Comparison of ENCODE assay signal across 14 cellular contexts in the genomic region with DNA sequence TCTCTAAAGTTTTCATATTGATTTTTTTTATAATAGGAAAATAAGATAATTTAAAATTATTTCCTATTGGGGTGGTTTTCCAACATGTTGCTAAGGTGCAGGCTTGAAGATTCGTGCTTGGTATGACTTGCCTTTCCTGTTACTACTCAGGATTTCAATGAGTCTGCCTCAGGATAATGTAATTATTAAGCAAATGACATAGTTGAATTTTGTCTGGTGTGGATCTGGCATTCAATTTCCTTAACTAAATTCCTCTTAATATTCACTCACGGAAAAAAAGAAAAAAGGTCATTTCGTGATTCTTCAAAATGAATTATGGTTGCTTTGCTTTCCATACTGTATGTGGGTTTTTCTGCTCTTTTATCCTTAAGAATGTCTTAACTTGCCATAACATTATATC. TPM values are rescaled to one million over a fixed set of nuclear protein-coding genes. Genes with fewer than 3 reads are reported as not detected.
DNase-seq lines count a peak whose midpoint lies in the region; ATAC-seq and TF ChIP-seq lines count a peak whose summit lies in the region.
"Had no signal": no experiment of that assay in that cellular context is flagged by ENCODE, and none has a peak within 500 bp of the region (broad histone marks: within the 10 kb centered on the region; RNA-seq: fewer than 3 reads in every experiment).

No MANE protein-coding gene starts in this region.

- H2BK12ac ChIP-seq in mesenchymal stem cell (ENCODE audit: low read length in 2 of 2) = no peak overlapping the region

- H3K4ac ChIP-seq in mesenchymal stem cell (ENCODE audit: low read depth in 1 of 2, low read length in 2 of 2) = no peak overlapping the region

- in situ Hi-C loops in brain microvascular endothelial cell (cut with HindIII; ENCODE audit: low pct_ligation_motif_present, low sequenced_read_pairs) = no loop called here

- no peak overlapping the region for H2AK5ac ChIP-seq in mesenchymal stem cell (ENCODE audit: low read length, severe bottlenecking)

- DNase-seq in HCT116 (ENCODE audit: low read depth, low spot score) (no peak), brain microvascular endothelial cell (no peak), mesenchymal stem cell (no peak), smooth muscle cell (lab: John Stamatoyannopoulos, UW; ENCODE audit: unreplicated experiment) (no peak), foreskin melanocyte (no peak), HCEC 1CT (no peak)
- no peak for DNase-seq in activated CD4-positive, alpha-beta T cell treated with anti-CD3 and anti-CD28 coated beads, Interleukin-2, amount 50 U/mL, for 4 hours
- DNase-seq: BE2C; CD4-positive, alpha-beta memory T cell; DMS79 had no signal

- no peak overlapping the region for H3K27ac ChIP-seq in HCT116 (ENCODE audit: low read depth, low read length)
- H3K27ac ChIP-seq in brain microvascular endothelial cell = peak overlapping the region; percentile 55
- H3K27ac ChIP-seq in mesenchymal stem cell (ENCODE audit: low read length, poor library complexity, severe bottlenecking) = peak overlapping the region; percentile 34
- H3K27ac ChIP-seq in smooth muscle cell (ENCODE audit: low read depth) = peak overlapping the region; percentile 17
- H3K27ac ChIP-seq: C4-2B had no signal

- no peak for TF ChIP-seq POLR2A in HCT116 (IDR thresholded peaks at IDR 0.05; ENCODE audit: borderline replicate concordance, extremely low read depth, insufficient read depth, insufficient read length)

- 89% methylated on average over 1 of the region's 3 CpGs for WGBS in mesenchymal stem cell
- 75% methylated on average over 3 of the region's 3 CpGs for WGBS in smooth muscle cell (ENCODE audit: low lambda C conversion rate)

- H3K4me1 ChIP-seq in HCT116 (ENCODE audit: control insufficient read depth in 1 of 2, insufficient read depth in 2 of 2, low read length in 2 of 2) (no peaks in the 10 kb centered on the region), mesenchymal stem cell (ENCODE audit: control insufficient read depth, insufficient read depth, low read depth, low read length) (peaks cover 2% of the 10 kb centered on the region), smooth muscle cell (ENCODE audit: low read depth) (no peaks in the 10 kb centered on the region)
- H3K4me1 ChIP-seq: BE2C had no signal

- H3K23ac ChIP-seq in mesenchymal stem cell (ENCODE audit: low read length in 2 of 2) = no peak overlapping the region

- H3K27me3 ChIP-seq in HCT116 (ENCODE audit: insufficient read depth, low read length) (no peaks in the 10 kb centered on the region), brain microvascular endothelial cell (replicated peaks) (no peaks in the 10 kb centered on the region), mesenchymal stem cell (ENCODE audit: control insufficient read depth in 1 of 2, insufficient read depth in 1 of 2, low read length in 2 of 2) (no peaks in the 10 kb centered on the region), smooth muscle cell (ENCODE audit: low read depth) (no peaks in the 10 kb centered on the region)
- H3K27me3 ChIP-seq: BE2C had no signal

- intact Hi-C loops in HCT116 (cut with micrococcal nuclease) = no loop called here

- H3K9ac ChIP-seq in HCT116 (ENCODE audit: low read length) (no peak overlapping the region), mesenchymal stem cell (ENCODE audit: low read length) (no peak overlapping the region), smooth muscle cell (ENCODE audit: low read depth) (no peak overlapping the region)

- H3K18ac ChIP-seq in mesenchymal stem cell (ENCODE audit: low read depth in 1 of 2, low read length in 2 of 2) = no peak overlapping the region

- BruUV-seq in HCT116 (replicated peaks; lab: Mats Ljungman, UMichigan) = no TSS peak

- H2BK120ac ChIP-seq in mesenchymal stem cell (ENCODE audit: low read depth, low read length) = no peak overlapping the region

- H3K79me2 ChIP-seq in HCT116 (ENCODE audit: insufficient read depth, low read length) = no peaks in the 10 kb centered on the region
- H3K79me2 ChIP-seq in smooth muscle cell (ENCODE audit: low read depth) = no peaks in the 10 kb centered on the region

- H3K36me3 ChIP-seq in HCT116 (ENCODE audit: control insufficient read depth in 1 of 2, insufficient read depth in 2 of 2, low read length in 2 of 2) (no peaks in the 10 kb centered on the region), brain microvascular endothelial cell (replicated peaks) (no peaks in the 10 kb centered on the region), mesenchymal stem cell (ENCODE audit: control insufficient read depth in 1 of 2, insufficient read depth in 2 of 2, low read depth in 1 of 2, low read length in 2 of 2) (no peaks in the 10 kb centered on the region), smooth muscle cell (ENCODE audit: low read depth) (no peaks in the 10 kb centered on the region)
- H3K36me3 ChIP-seq: BE2C had no signal

- H3K4me3 ChIP-seq in HCT116 (replicated peaks in 1 of 2; ENCODE audit: low read depth in 1 of 2, low read length in 2 of 2) = no peak overlapping the region
- no peak overlapping the region for H3K4me3 ChIP-seq in brain microvascular endothelial cell (ENCODE audit: low read depth, low read length)
- no peak overlapping the region for H3K4me3 ChIP-seq in mesenchymal stem cell (ENCODE audit: insufficient read depth in 1 of 2, low read depth in 1 of 2, low read length in 2 of 2)
- no peak overlapping the region for H3K4me3 ChIP-seq in smooth muscle cell

- H2AFZ ChIP-seq in HCT116 (ENCODE audit: low read depth, low read length, poor library complexity, severe bottlenecking) = peak overlapping the region; percentile 22
- H2AFZ ChIP-seq in mesenchymal stem cell (ENCODE audit: low read depth, low read length) = no peak overlapping the region
- H2AFZ ChIP-seq in smooth muscle cell (ENCODE audit: low read depth) = peak overlapping the region; percentile 81

- CTCF ChIA-PET in HCT116 (lab: Charles Lee) = no interaction called here

- H3K14ac ChIP-seq in mesenchymal stem cell (ENCODE audit: low read length in 2 of 2) = no peak overlapping the region

- H3K4me2 ChIP-seq in HCT116 (ENCODE audit: low read length) (no peak overlapping the region), mesenchymal stem cell (ENCODE audit: low read length, poor library complexity, severe bottlenecking) (no peak overlapping the region), smooth muscle cell (peak overlapping the region; percentile 45)

- H3K9me2 ChIP-seq in HCT116 (ENCODE audit: insufficient read depth) = no peaks in the 10 kb centered on the region

- no peaks in the 10 kb centered on the region for H3K9me3 ChIP-seq in HCT116 (ENCODE audit: control insufficient read depth in 1 of 2, insufficient read depth in 1 of 2, low read depth in 1 of 2, low read length in 2 of 2)
- no peaks in the 10 kb centered on the region for H3K9me3 ChIP-seq in mesenchymal stem cell (ENCODE audit: control insufficient read depth, low read length)
- H3K9me3 ChIP-seq in smooth muscle cell (replicated peaks; ENCODE audit: low read depth) = no peaks in the 10 kb centered on the region
- H3K9me3 ChIP-seq: BE2C had no signal

- H3K79me1 ChIP-seq in mesenchymal stem cell (replicated peaks; ENCODE audit: low read length, poor library complexity, severe bottlenecking) = no peaks in the 10 kb centered on the region

- POLR2A ChIA-PET in HCT116 (lab: Charles Lee) = no interaction called here

- H4K8ac ChIP-seq in mesenchymal stem cell (ENCODE audit: low read length) = no peak overlapping the region

- no peak overlapping the region for H2BK15ac ChIP-seq in mesenchymal stem cell (ENCODE audit: low read depth, poor library complexity, severe bottlenecking)

- H3F3A ChIP-seq in smooth muscle cell (ENCODE audit: low read depth) = no peaks in the 10 kb centered on the region

- no peaks in the 10 kb centered on the region for H4K20me1 ChIP-seq in HCT116 (ENCODE audit: insufficient read depth)
- H4K20me1 ChIP-seq in smooth muscle cell (ENCODE audit: low read depth) = no peaks in the 10 kb centered on the region

- TF ChIP-seq CTCF in HCT116 (IDR thresholded peaks at IDR 0.05 in 2 of 3, conservative IDR thresholded peaks at IDR 0.05 in 1 of 3; ENCODE audit: borderline replicate concordance in 1 of 3, insufficient read depth in 1 of 3, low read depth in 2 of 3, low read length in 2 of 3) = no peak
- TF ChIP-seq CTCF in brain microvascular endothelial cell (IDR thresholded peaks at IDR 0.05; ENCODE audit: low read depth, low read length, missing control alignments) = no peak
- TF ChIP-seq CTCF in smooth muscle cell (IDR thresholded peaks at IDR 0.05; ENCODE audit: borderline replicate concordance, insufficient read depth, poor library complexity, severe bottlenecking) = no peak

- no peak overlapping the region for H4K91ac ChIP-seq in mesenchymal stem cell (ENCODE audit: low read length)

- RAD21 ChIA-PET in HCT116 (lab: Charles Lee; ENCODE audit: low non-redundant PET in 1 of 2, low total read pairs in 2 of 2, uncharacterized antibody in 2 of 2, unreplicated experiment in 2 of 2) = no interaction called here

- TF ChIP-seq RAD21 in HCT116 (IDR thresholded peaks at IDR 0.05; ENCODE audit: low read depth) = no peak

- ATAC-seq in HCT116 (no peak), GM18870 (IDR thresholded peaks at IDR 0.05; ENCODE audit: unreplicated experiment) (no peak)
- ATAC-seq: HepG2 had no signal

- no peak overlapping the region for H2BK5ac ChIP-seq in mesenchymal stem cell (ENCODE audit: low read depth, low read length, poor library complexity, severe bottlenecking)

TF ChIP-seq in HCT116, 20 proteins besides CTCF, POLR2A, EP300 and RAD21 (continues in another document):
- TF ChIP-seq SP1 (IDR thresholded peaks at IDR 0.05; ENCODE audit: low read depth) = no peak
- TF ChIP-seq ELF1 (IDR thresholded peaks at IDR 0.05; ENCODE audit: borderline replicate concordance, low read depth) = no peak
- no peak for TF ChIP-seq EZH2phosphoT487 (IDR thresholded peaks at IDR 0.05; ENCODE audit: borderline replicate concordance)
- no peak for TF ChIP-seq CEBPB (IDR thresholded peaks at IDR 0.05; ENCODE audit: low read depth)
- TF ChIP-seq CBX3 (IDR thresholded peaks at IDR 0.05; ENCODE audit: low read depth) = no peak
- no peak for TF ChIP-seq ZNF274 (IDR thresholded peaks at IDR 0.05; ENCODE audit: low read depth, low read length)
- TF ChIP-seq EGR1 (IDR thresholded peaks at IDR 0.05; ENCODE audit: low read depth) = no peak

RNA-seq across cellular contexts. Expression of gene FILIP1, which starts 9.3 kb away (rescaled TPM):
- total RNA-seq in HCT116 (2021; ENCODE audit: unreplicated experiment) = 0.05 TPM
- 0.01 TPM in 2 replicates for polyA plus RNA-seq in HCT116 (2012)
- polyA plus RNA-seq in mesenchymal stem cell (2013, experiment 1 of 2) = 5.4 TPM
- polyA plus RNA-seq in mesenchymal stem cell (2013, experiment 2 of 2) = 5.3 TPM
- total RNA-seq in smooth muscle cell = 3.5 and 4.4 TPM in 2 replicates
- polyA plus RNA-seq in smooth muscle cell = 2.1 and 3.0 TPM in 2 replicates
- total RNA-seq: CD4-positive, alpha-beta memory T cell; G401; HepG2 had no signal
- polyA plus RNA-seq: CD4-positive, alpha-beta memory T cell; HepG2 had no signal
